8 cellular contexts compared by ENCODE assay signal in genomic region chr15:63046927-63047760, GRCh38. TPM values are rescaled to one million over a fixed set of nuclear protein-coding genes. Genes with fewer than 3 reads are reported as not detected.
A peak's percentile ranks its signal among the peaks of the same experiment; 100 is the strongest.
DNase-seq lines count a peak whose midpoint lies in the region; ATAC-seq, FAIRE-seq and TF ChIP-seq lines count a peak whose summit lies in the region.

No MANE protein-coding gene starts in this region.

- H3K79me2 ChIP-seq in GM12878 (ENCODE audit: control insufficient read depth, insufficient read depth, low read length) = no peaks in the 10 kb centered on the region

- POLR2A ChIA-PET in GM12878 (lab: Charles Lee) = interaction anchor here (0.6 to 1.2 kb wide), 4 partner anchors 31 to 149 kb away, joined by 3 read pairs; no protein-coding TSS in a partner anchor

- FAIRE-seq in GM12878 (lab: Jason Lieb, UNC) = no peak

- no peaks in the 10 kb centered on the region for H4K20me1 ChIP-seq in GM12878 (ENCODE audit: control insufficient read depth, insufficient read depth)

- peaks cover 92% of the 10 kb centered on the region for H3K4me1 ChIP-seq in left ventricle myocardium inferior
- H3K4me1 ChIP-seq in GM12878 (ENCODE audit: control insufficient read depth, insufficient read depth, low read length) = peaks cover 6% of the 10 kb centered on the region; the same call in 1 of the 2 replicates
- H3K4me1 ChIP-seq in mesenchymal stem cell (ENCODE audit: control insufficient read depth, insufficient read depth, low read depth, low read length) = peaks cover 4% of the 10 kb centered on the region
- peaks cover 49% of the 10 kb centered on the region for H3K4me1 ChIP-seq in vagina

- H3K14ac ChIP-seq in mesenchymal stem cell (ENCODE audit: low read length in 2 of 2) = no peak overlapping the region

- H2AFZ ChIP-seq in GM12878 (ENCODE audit: control insufficient read depth, low read depth, low read length) (no peak overlapping the region), mesenchymal stem cell (ENCODE audit: low read depth, low read length) (no peak overlapping the region)

- no peaks in the 10 kb centered on the region for H3K79me1 ChIP-seq in mesenchymal stem cell (replicated peaks; ENCODE audit: low read length, poor library complexity, severe bottlenecking)

- H4K8ac ChIP-seq in mesenchymal stem cell (ENCODE audit: low read length) = peak overlapping the region; percentile 38

- in situ Hi-C loops in GM12878 (cut with MboI) = loop anchor here (5.0 kb wide), 1 partner anchor 360 kb away; no protein-coding TSS in a partner anchor

- H2BK120ac ChIP-seq in mesenchymal stem cell (ENCODE audit: low read depth, low read length) = no peak overlapping the region

- SMC1A ChIA-PET in GM12878 (lab: Charles Lee; ENCODE audit: uncharacterized antibody, unreplicated experiment) = interaction anchor here (0.7 to 3.7 kb wide), 20 partner anchors 9 to 374 kb away, joined by 3 to 27 read pairs (median 4); no protein-coding TSS in a partner anchor

- no peak for TF ChIP-seq CTCF in left ventricle myocardium inferior (IDR thresholded peaks at IDR 0.05; ENCODE audit: borderline replicate concordance)
- TF ChIP-seq CTCF in GM12878 (IDR thresholded peaks at IDR 0.05 in 2 of 3, conservative IDR thresholded peaks at IDR 0.05 in 1 of 3; ENCODE audit: control insufficient read depth in 2 of 3, extremely low read depth in 1 of 3, insufficient read depth in 1 of 3, low read depth in 3 of 3, low read length in 3 of 3) = no peak
- TF ChIP-seq CTCF in vagina (IDR thresholded peaks at IDR 0.05) = no peak

- TF ChIP-seq POLR2A in GM12878 (IDR thresholded peaks at IDR 0.05; ENCODE audit: low read depth, low read length) (no peak), vagina (IDR thresholded peaks at IDR 0.05) (no peak)

- no peaks in the 10 kb centered on the region for H3K9me3 ChIP-seq in left ventricle myocardium inferior (replicated peaks)
- no peaks in the 10 kb centered on the region for H3K9me3 ChIP-seq in GM12878 (replicated peaks; ENCODE audit: control insufficient read depth, insufficient read depth, low read length)
- no peaks in the 10 kb centered on the region for H3K9me3 ChIP-seq in mesenchymal stem cell (ENCODE audit: control insufficient read depth, low read length)
- H3K9me3 ChIP-seq in vagina = no peaks in the 10 kb centered on the region

- H3K27me3 ChIP-seq in left ventricle myocardium inferior (ENCODE audit: low read depth) = peaks cover 7% of the 10 kb centered on the region
- H3K27me3 ChIP-seq in GM12878 (replicated peaks in 1 of 2; ENCODE audit: control insufficient read depth in 2 of 2, insufficient read depth in 2 of 2, low read length in 1 of 2) = peaks cover 11 to 27% of the 10 kb centered on the region in 2 experiments
- H3K27me3 ChIP-seq in mesenchymal stem cell (ENCODE audit: control insufficient read depth in 1 of 2, insufficient read depth in 1 of 2, low read length in 2 of 2) = no peaks in the 10 kb centered on the region
- no peaks in the 10 kb centered on the region for H3K27me3 ChIP-seq in vagina

- H3K4me3 ChIP-seq in left ventricle myocardium inferior = peak overlapping the region; percentile 83
- peak overlapping the region; percentile 75; the same call in 1 of the 2 replicates for H3K4me3 ChIP-seq in GM12878
- peak overlapping the region; percentile 18 to 93 for H3K4me3 ChIP-seq in mesenchymal stem cell (ENCODE audit: insufficient read depth in 1 of 2, low read depth in 1 of 2, low read length in 2 of 2)
- peak overlapping the region; percentile 77 to 85 for H3K4me3 ChIP-seq in vagina

- H3K9ac ChIP-seq in GM12878 (ENCODE audit: control insufficient read depth, insufficient read depth, low read length) = no peak overlapping the region
- peak overlapping the region; percentile 93 for H3K9ac ChIP-seq in mesenchymal stem cell (ENCODE audit: low read length)

- no TSS peak for BruUV-seq in GM12878 (replicated peaks; lab: Mats Ljungman, UMichigan)

- H2BK5ac ChIP-seq in mesenchymal stem cell (ENCODE audit: low read depth, low read length, poor library complexity, severe bottlenecking) = peak overlapping the region; percentile 21

- CTCF ChIA-PET in GM12878 (lab: Yijun Ruan, JAX) = interaction anchor here (0.6 to 7.4 kb wide), 50 partner anchors 8 to 1020 kb away, joined by 3 to 107 read pairs (median 4); partner anchors contain the start of gene APH1B

- intact Hi-C loops in left ventricle myocardium inferior (cut with micrococcal nuclease) (loop anchor here (5.0 to 10.0 kb wide), 2 partner anchors 45 to 202 kb away; no protein-coding TSS in a partner anchor), Right ventricle myocardium superior (cut with DNase I) (no loop called here), GM12878 (cut with micrococcal nuclease; ENCODE audit: unreplicated experiment) (loop anchor here (5.0 kb wide), 1 partner anchor 230 kb away; the partner anchor contains the start of gene APH1B), vagina (cut with DNase I) (no loop called here)

- peak overlapping the region; percentile 1 to 6 for H3K18ac ChIP-seq in mesenchymal stem cell (ENCODE audit: low read depth in 1 of 2, low read length in 2 of 2)

- no peak overlapping the region for H4K91ac ChIP-seq in mesenchymal stem cell (ENCODE audit: low read length)

- peak overlapping the region; percentile 9 for H2AK5ac ChIP-seq in mesenchymal stem cell (ENCODE audit: low read length, severe bottlenecking)

- H2BK15ac ChIP-seq in mesenchymal stem cell (ENCODE audit: low read depth, poor library complexity, severe bottlenecking) = no peak overlapping the region

- H3K36me3 ChIP-seq in left ventricle myocardium inferior = peaks cover 51% of the 10 kb centered on the region
- H3K36me3 ChIP-seq in GM12878 (ENCODE audit: control insufficient read depth in 2 of 2, insufficient read depth in 2 of 2, low read length in 1 of 2) = no peaks in the 10 kb centered on the region
- peaks cover 0 to 36% of the 10 kb centered on the region in 2 experiments for H3K36me3 ChIP-seq in mesenchymal stem cell (ENCODE audit: control insufficient read depth in 1 of 2, insufficient read depth in 2 of 2, low read depth in 1 of 2, low read length in 2 of 2)
- no peaks in the 10 kb centered on the region for H3K36me3 ChIP-seq in vagina

- ATAC-seq in Right ventricle myocardium superior (ENCODE audit: poor library complexity) (no peak), GM12878 (no peak), GM21360 (IDR thresholded peaks at IDR 0.05; ENCODE audit: unreplicated experiment) (no peak)

- H3K4me2 ChIP-seq in GM12878 (ENCODE audit: control insufficient read depth, insufficient read depth) = peak overlapping the region; percentile 96
- peak overlapping the region; percentile 86 for H3K4me2 ChIP-seq in mesenchymal stem cell (ENCODE audit: low read length, poor library complexity, severe bottlenecking)

- no peak for TF ChIP-seq RAD21 in GM12878 (IDR thresholded peaks at IDR 0.05; ENCODE audit: insufficient read depth, low read depth, low read length)

- no peak for DNase-seq in left ventricle myocardium inferior
- DNase-seq in Right ventricle myocardium superior = no peak
- DNase-seq in GM12878 (ENCODE audit: low read depth, low spot score) = no peak
- peak; percentile 72 for DNase-seq in mesenchymal stem cell
- no peak for DNase-seq in vagina (ENCODE audit: extremely low spot score in 2 of 2)
- DNase-seq in NCI-H446 (lab: John Stamatoyannopoulos, UW) = no peak
- DNase-seq in nucleus accumbens (lab: John Stamatoyannopoulos, UW) = no peak

- WGBS in GM12878 (ENCODE audit: insufficient coverage, insufficient replicate concordance, low lambda C conversion rate, missing lambda C conversion rate) = 40% methylated on average over 8 of the region's 8 CpGs
- WGBS in mesenchymal stem cell = 71% methylated on average over 8 of the region's 8 CpGs

- peak overlapping the region in 1 of 2 experiments; percentile 47 for H3K4ac ChIP-seq in mesenchymal stem cell (ENCODE audit: low read depth in 1 of 2, low read length in 2 of 2)

- H3K23ac ChIP-seq in mesenchymal stem cell (ENCODE audit: low read length in 2 of 2) = peak overlapping the region in 1 of 2 experiments; percentile 5

- peak overlapping the region; percentile 99 for H3K27ac ChIP-seq in left ventricle myocardium inferior (replicated peaks)
- no peak overlapping the region for H3K27ac ChIP-seq in GM12878 (ENCODE audit: control insufficient read depth, insufficient read depth)
- peak overlapping the region; percentile 100 for H3K27ac ChIP-seq in mesenchymal stem cell (ENCODE audit: low read length, poor library complexity, severe bottlenecking)
- peak overlapping the region; percentile 83 for H3K27ac ChIP-seq in vagina

- RAD21 ChIA-PET in GM12878 (lab: Charles Lee; ENCODE audit: unreplicated experiment) = interaction anchor here (0.7 to 3.0 kb wide), 12 partner anchors 41 to 357 kb away, joined by 3 to 39 read pairs (median 6); partner anchors contain the start of gene APH1B

- no peak overlapping the region for H2BK12ac ChIP-seq in mesenchymal stem cell (ENCODE audit: low read length in 2 of 2)

- TF ChIP-seq EP300 in GM12878 (IDR thresholded peaks at IDR 0.05; ENCODE audit: borderline replicate concordance in 1 of 2, control insufficient read depth in 1 of 2, low read depth in 2 of 2, low read length in 2 of 2) = no peak

TF ChIP-seq in GM12878, 131 proteins besides CTCF, POLR2A, EP300 and RAD21 (continues in another document):
- no peak for TF ChIP-seq RELA (IDR thresholded peaks at IDR 0.05; ENCODE audit: borderline replicate concordance, partially characterized antibody)
- TF ChIP-seq SREBF1 (IDR thresholded peaks at IDR 0.05; ENCODE audit: low read length) = no peak
- no peak for TF ChIP-seq EZH2 (IDR thresholded peaks at IDR 0.05; ENCODE audit: borderline replicate concordance, control insufficient read depth, low read depth, low read length)
- TF ChIP-seq ZNF622 (IDR thresholded peaks at IDR 0.05) = no peak

RNA-seq across cellular contexts. Expression of gene TPM1, which starts 4.6 kb away (rescaled TPM):
- 12,604 TPM for total RNA-seq in left ventricle myocardium inferior
- 12,703 TPM for total RNA-seq in Right ventricle myocardium superior
- 22.9 and 27.2 TPM in 2 replicates for total RNA-seq in GM12878 (2013; cell fraction: nucleolus; rRNA removed)
- 0.96 and 1.7 TPM in 2 replicates for total RNA-seq in GM12878 (2014; rRNA removed)
- total RNA-seq in GM12878 (2014; rRNA removed; fragmentation: Illumina TruSeq; extraction: Trizol) = 2.4 and 2.5 TPM in 2 replicates
- 2.2 and 2.3 TPM in 2 replicates for total RNA-seq in GM12878 (2021)
- 1.2 TPM for polyA plus RNA-seq in GM12878 (2011; ENCODE audit: low read depth)
- polyA plus RNA-seq in GM12878 (2011; rRNA removed) = 9.7 and 10.0 TPM in 2 replicates
- 4.8 and 5.5 TPM in 2 replicates for polyA plus RNA-seq in GM12878 (2011; cell fraction: cytosol; rRNA removed)
- 10.0 and 11.6 TPM in 2 replicates for polyA plus RNA-seq in GM12878 (2011; cell fraction: nucleus; rRNA removed)
- 1.6 and 1.7 TPM in 2 replicates for polyA plus RNA-seq in GM12878 (2012)
- 2.7 and 3.9 TPM in 2 replicates for polyA plus RNA-seq in GM12878 (2014; fragmentation: Illumina TruSeq; extraction: Trizol)
- polyA plus RNA-seq in GM12878 (2014; fragmentation: Nextera tagmentation; extraction: Ambion mirVana) = under 1 TPM; 0.43 to 0.88 TPM
- 2.3 and 2.5 TPM in 2 replicates for polyA plus RNA-seq in GM12878 (2014; rRNA removed)
- polyA plus RNA-seq in GM12878 (2016; fragmentation: Nextera tagmentation; extraction: Ambion mirVana) = 1 to 10 TPM; 4.1 to 6.3 TPM
- 6.4 and 7.5 TPM in 2 replicates for polyA minus RNA-seq in GM12878 (2011; rRNA and poly(A)+ RNA removed)
- polyA minus RNA-seq in GM12878 (2011; cell fraction: cytosol; rRNA and poly(A)+ RNA removed) = 2.0 and 5.9 TPM in 2 replicates
- polyA minus RNA-seq in GM12878 (2011; cell fraction: nucleus; rRNA and poly(A)+ RNA removed) = 4.8 and 10.6 TPM in 2 replicates
- 825 TPM for polyA plus RNA-seq in mesenchymal stem cell (2013, experiment 1 of 2)
- polyA plus RNA-seq in mesenchymal stem cell (2013, experiment 2 of 2) = 826 TPM
- 498 TPM for total RNA-seq in vagina

Comparison
In these comparisons a context has a peak if more than half of its experiments do, and no peak if none do; other contexts are left out.
1. intact Hi-C loops: an anchor here in left ventricle myocardium inferior (5.0 to 10.0 kb wide) and GM12878 (5.0 kb wide); none called in Right ventricle myocardium superior and vagina.
2. RNA of gene TPM1, which starts 4.6 kb away (total RNA-seq): 12,703 TPM in Right ventricle myocardium superior (single experiment), 12,604 TPM in left ventricle myocardium inferior (single experiment) and 498 TPM in vagina (single experiment); 0.96 to 27.2 TPM in GM12878; every median in the first group is over 10 times any median in the second.
3. Peak in every context shown above with its lines, with median percentiles within 50 percentile points of each other: H3K4me3 ChIP-seq.